Comparison of ENCODE assay signal across 8 cellular contexts in the genomic region with DNA sequence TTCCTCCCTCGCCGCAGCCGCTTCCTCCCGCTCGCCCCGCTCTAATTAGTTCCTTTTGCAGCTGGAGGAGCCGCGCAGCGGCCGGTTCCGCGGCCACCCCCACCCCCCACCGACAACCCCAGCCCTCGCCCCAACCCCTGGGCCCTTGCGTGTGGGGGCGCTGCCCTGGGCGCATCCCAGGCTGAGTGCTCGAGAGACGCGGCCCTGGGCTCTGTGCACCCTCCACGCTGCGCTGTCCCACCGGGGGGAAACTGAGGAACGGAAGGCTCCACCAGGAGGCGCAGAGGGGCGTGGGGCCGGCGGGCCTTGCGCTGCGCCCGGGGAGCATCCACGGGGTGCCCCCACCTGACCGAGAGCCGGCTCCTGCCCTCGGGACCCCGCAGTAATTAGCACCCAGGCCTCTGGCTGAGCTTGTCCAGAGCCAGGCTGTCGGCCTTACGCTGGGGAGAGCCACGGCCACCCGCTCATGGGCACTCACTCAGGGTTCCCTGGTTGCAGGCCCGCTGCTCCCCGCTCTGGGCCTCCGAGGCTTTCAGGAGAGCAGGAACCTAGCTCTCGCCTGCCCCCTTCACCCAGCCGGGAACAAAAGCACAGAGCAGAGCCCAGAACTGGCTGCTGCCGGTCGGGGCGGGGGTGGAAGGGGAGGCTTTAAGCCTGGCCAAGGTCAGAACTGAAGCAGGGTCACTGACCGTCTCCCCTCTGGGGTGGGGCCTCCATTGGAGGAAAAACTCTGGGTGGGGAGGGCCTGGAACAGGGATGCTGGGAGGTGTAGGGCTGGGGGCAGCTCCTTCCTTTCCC. TPM values are rescaled to one million over a fixed set of nuclear protein-coding genes. Genes with fewer than 3 reads are reported as not detected.
DNase-seq lines count a peak whose midpoint lies in the region; ATAC-seq lines count a peak whose summit lies in the region.

No MANE protein-coding gene starts in this region.

- H3K27ac Mint-ChIP-seq in activated CD4-positive, alpha-beta T cell treated with anti-CD3 and anti-CD28 coated beads for 36 hours: no peak overlapping the region

- H3K27ac ChIP-seq in layer of hippocampus (ENCODE audit: low read depth, low read length): peak overlapping the region; percentile 68

- H3K4me1 Mint-ChIP-seq in activated CD4-positive, alpha-beta T cell treated with anti-CD3 and anti-CD28 coated beads for 36 hours: no peaks in the 10 kb centered on the region

- H3K9me3 Mint-ChIP-seq in activated CD4-positive, alpha-beta T cell treated with anti-CD3 and anti-CD28 coated beads for 36 hours (ENCODE audit: low read depth): no peaks in the 10 kb centered on the region

- POLR2A ChIA-PET in activated CD4-positive, alpha-beta T cell treated with anti-CD3 and anti-CD28 coated beads for 36 hours (lab: Charles Lee): interaction anchor here (0.6 kb wide), 1 partner anchor 138 kb away, joined by 3 read pairs; no protein-coding TSS in a partner anchor

- no peaks in the 10 kb centered on the region for H3K27me3 ChIP-seq in layer of hippocampus (ENCODE audit: control insufficient read depth, insufficient read depth, low read length)

- peak; percentile 86 for ATAC-seq in activated CD4-positive, alpha-beta T cell treated with anti-CD3 and anti-CD28 coated beads for 36 hours
- no peak for ATAC-seq in HG03342 (IDR thresholded peaks at IDR 0.05; ENCODE audit: unreplicated experiment)

- H3K27me3 Mint-ChIP-seq in activated CD4-positive, alpha-beta T cell treated with anti-CD3 and anti-CD28 coated beads for 36 hours: no peaks in the 10 kb centered on the region

- peak; percentile 80 for DNase-seq in COLO668 (lab: John Stamatoyannopoulos, UW; ENCODE audit: unreplicated experiment)
- DNase-seq in KG1 (lab: John Stamatoyannopoulos, UW): peak; percentile 63
- peak; percentile 82 for DNase-seq in activated CD4-positive, alpha-beta T cell treated with anti-CD3 and anti-CD28 coated beads for 36 hours
- peak; percentile 43 to 78 for DNase-seq in dermis microvascular lymphatic vessel endothelial cell (ENCODE audit: low read depth in 2 of 2)
- peak; percentile 56 for DNase-seq in stimulated activated CD4-positive, alpha-beta T cell treated with anti-CD3 and anti-CD28 coated beads, Interleukin-12 subunit alpha, Interleukin-12 subunit beta, amount 100 ng/mL, for 4 hours
- DNase-seq in NCI-H510A treated with DMSO at 0.1 percent for 48 hours (lab: John Stamatoyannopoulos, UW): no peak

- H3K36me3 Mint-ChIP-seq in activated CD4-positive, alpha-beta T cell treated with anti-CD3 and anti-CD28 coated beads for 36 hours (ENCODE audit: low read depth): no peaks in the 10 kb centered on the region

- CTCF ChIA-PET in activated CD4-positive, alpha-beta T cell treated with anti-CD3 and anti-CD28 coated beads for 36 hours (lab: Charles Lee): interaction anchor here (0.6 to 2.7 kb wide), 12 partner anchors 11 to 221 kb away, joined by 3 to 14 read pairs (median 4); a partner anchor contains a TSS

- intact Hi-C loops in activated CD4-positive, alpha-beta T cell treated with anti-CD3 and anti-CD28 coated beads for 36 hours (cut with DNase I, micrococcal nuclease): loop anchor here (1.0 to 5.0 kb wide), 2 partner anchors 21 to 56 kb away; a partner anchor contains a TSS

- H3K4me3 Mint-ChIP-seq in activated CD4-positive, alpha-beta T cell treated with anti-CD3 and anti-CD28 coated beads for 36 hours: peak overlapping the region; percentile 26

RNA-seq across cellular contexts. Expression of a gene that starts 12.1 kb away (rescaled TPM):
- under 1 TPM; 0.27 to 0.30 TPM for total RNA-seq in activated CD4-positive, alpha-beta T cell treated with anti-CD3 and anti-CD28 coated beads for 36 hours
- total RNA-seq in dermis microvascular lymphatic vessel endothelial cell: 0.38 and 0.39 TPM in 2 replicates

RNA-seq across cellular contexts. Expression of a gene that starts 23.1 kb away (rescaled TPM):
- 10 to 100 TPM; 62.8 to 67.8 TPM for total RNA-seq in activated CD4-positive, alpha-beta T cell treated with anti-CD3 and anti-CD28 coated beads for 36 hours
- total RNA-seq in dermis microvascular lymphatic vessel endothelial cell: 12.5 and 19.8 TPM in 2 replicates

RNA-seq across cellular contexts. Expression of a gene that starts 43.7 kb away (rescaled TPM):
- total RNA-seq in activated CD4-positive, alpha-beta T cell treated with anti-CD3 and anti-CD28 coated beads for 36 hours: not detected
- 0.39 and 1.8 TPM in 2 replicates for total RNA-seq in dermis microvascular lymphatic vessel endothelial cell

RNA-seq across cellular contexts. Expression of a gene that starts 55.2 kb away (rescaled TPM):
- 10 to 100 TPM; 31.0 to 42.4 TPM for total RNA-seq in activated CD4-positive, alpha-beta T cell treated with anti-CD3 and anti-CD28 coated beads for 36 hours
- 3.9 and 4.9 TPM in 2 replicates for total RNA-seq in dermis microvascular lymphatic vessel endothelial cell
